Comparison of ENCODE assay signal across 1 cellular context in genomic region chr16:55333690-55334089, GRCh38.
TF ChIP-seq lines count a peak whose summit lies in the region.

No MANE protein-coding gene starts in this region.

TF ChIP-seq in K562, 482 proteins besides CTCF, POLR2A, EP300 and RAD21 (continued from another document):
- TF ChIP-seq DLX4 (CRISPR knock-in tag; IDR thresholded peaks at IDR 0.05): no peak
- no peak for TF ChIP-seq CEBPG (CRISPR knock-in tag; IDR thresholded peaks at IDR 0.05)
- peak; percentile 15 to 65; a peak in 2 of 4 replicates for TF ChIP-seq CEBPG (tag; conservative IDR thresholded peaks at IDR 0.05 in 1 of 2, IDR thresholded peaks at IDR 0.05 in 1 of 2)
- no peak for TF ChIP-seq HDAC8 (tag; IDR thresholded peaks at IDR 0.05)
- peak; percentile 70 for TF ChIP-seq CEBPB (tag; IDR thresholded peaks at IDR 0.05)
- TF ChIP-seq C11orf30 (IDR thresholded peaks at IDR 0.05; ENCODE audit: low read depth): peak; percentile 76
- TF ChIP-seq MAFF (IDR thresholded peaks at IDR 0.05; ENCODE audit: low read length): peak; percentile 64; the same call in 1 of the 2 replicates
- TF ChIP-seq MAFK (IDR thresholded peaks at IDR 0.05; ENCODE audit: low read length): 0 out of 2 replicates have a peak, but pooled peaks have one; percentile 36
- peak; percentile 88 for TF ChIP-seq MAFG (tag; conservative IDR thresholded peaks at IDR 0.05)
- TF ChIP-seq NFE2L1 (tag; IDR thresholded peaks at IDR 0.05; ENCODE audit: borderline replicate concordance, low read depth): peak; percentile 53; the same call in 1 of the 2 replicates
TF ChIP-seq in K562: peak in this region for 9.
